ENCODE assay signal across 6 cellular contexts in genomic region chr17:32739722-32740121, GRCh38.
"Had no signal": no experiment of that assay in that cellular context is flagged by ENCODE, and none has a peak within 500 bp of the region (broad histone marks: within the 10 kb centered on the region; RNA-seq: fewer than 3 reads in every experiment).

No MANE protein-coding gene starts in this region.

- DNase-seq: H9, HCEC 1CT, KBM-7 had no signal

- ATAC-seq: GM23338, HepG2 had no signal

- H3K4me1 Mint-ChIP-seq: GM23338, H9 had no signal

- H3K27ac Mint-ChIP-seq: GM23338, H9, IgD-negative memory B cell had no signal

- H3K9me3 Mint-ChIP-seq: GM23338, H9, IgD-negative memory B cell had no signal

- H3K4me3 Mint-ChIP-seq: GM23338, H9, IgD-negative memory B cell had no signal

- H3K4me3 ChIP-seq: GM23338 had no signal
